ENCODE assay signal across 1 cellular context in genomic region chr22:44575344-44576268, GRCh38.
TF ChIP-seq lines count a peak whose summit lies in the region.

No MANE protein-coding gene starts in this region.

TF ChIP-seq in HEK293, 187 proteins besides CTCF, POLR2A, EP300 and RAD21 (continued from another document):
- TF ChIP-seq, protein P1, sequence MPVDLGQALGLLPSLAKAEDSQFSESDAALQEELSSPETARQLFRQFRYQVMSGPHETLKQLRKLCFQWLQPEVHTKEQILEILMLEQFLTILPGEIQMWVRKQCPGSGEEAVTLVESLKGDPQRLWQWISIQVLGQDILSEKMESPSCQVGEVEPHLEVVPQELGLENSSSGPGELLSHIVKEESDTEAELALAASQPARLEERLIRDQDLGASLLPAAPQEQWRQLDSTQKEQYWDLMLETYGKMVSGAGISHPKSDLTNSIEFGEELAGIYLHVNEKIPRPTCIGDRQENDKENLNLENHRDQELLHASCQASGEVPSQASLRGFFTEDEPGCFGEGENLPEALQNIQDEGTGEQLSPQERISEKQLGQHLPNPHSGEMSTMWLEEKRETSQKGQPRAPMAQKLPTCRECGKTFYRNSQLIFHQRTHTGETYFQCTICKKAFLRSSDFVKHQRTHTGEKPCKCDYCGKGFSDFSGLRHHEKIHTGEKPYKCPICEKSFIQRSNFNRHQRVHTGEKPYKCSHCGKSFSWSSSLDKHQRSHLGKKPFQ (tag by site-specific recombination; IDR thresholded peaks at IDR 0.05): no peak
- peak; percentile 75; the same call in 1 of the 2 replicates for TF ChIP-seq ZFHX2 (tag by site-specific recombination; conservative IDR thresholded peaks at IDR 0.05)
- peak; percentile 22; the same call in 1 of the 2 replicates for TF ChIP-seq ZNF266 (tag by site-specific recombination; IDR thresholded peaks at IDR 0.05; ENCODE audit: low read depth)
- TF ChIP-seq WT1 (tag by site-specific recombination; IDR thresholded peaks at IDR 0.05): no peak
- peak; percentile 88 for TF ChIP-seq ZNF366 (tag by site-specific recombination; conservative IDR thresholded peaks at IDR 0.05)
- TF ChIP-seq ZBTB1 (tag by site-specific recombination; IDR thresholded peaks at IDR 0.05): no peak
- TF ChIP-seq ZNF148 (tag by site-specific recombination; IDR thresholded peaks at IDR 0.05; ENCODE audit: borderline replicate concordance): peak; percentile 47; the same call in 1 of the 2 replicates
- TF ChIP-seq, protein P2, sequence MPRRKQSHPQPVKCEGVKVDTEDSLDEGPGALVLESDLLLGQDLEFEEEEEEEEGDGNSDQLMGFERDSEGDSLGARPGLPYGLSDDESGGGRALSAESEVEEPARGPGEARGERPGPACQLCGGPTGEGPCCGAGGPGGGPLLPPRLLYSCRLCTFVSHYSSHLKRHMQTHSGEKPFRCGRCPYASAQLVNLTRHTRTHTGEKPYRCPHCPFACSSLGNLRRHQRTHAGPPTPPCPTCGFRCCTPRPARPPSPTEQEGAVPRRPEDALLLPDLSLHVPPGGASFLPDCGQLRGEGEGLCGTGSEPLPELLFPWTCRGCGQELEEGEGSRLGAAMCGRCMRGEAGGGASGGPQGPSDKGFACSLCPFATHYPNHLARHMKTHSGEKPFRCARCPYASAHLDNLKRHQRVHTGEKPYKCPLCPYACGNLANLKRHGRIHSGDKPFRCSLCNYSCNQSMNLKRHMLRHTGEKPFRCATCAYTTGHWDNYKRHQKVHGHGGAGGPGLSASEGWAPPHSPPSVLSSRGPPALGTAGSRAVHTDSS (tag by site-specific recombination; IDR thresholded peaks at IDR 0.05): peak; percentile 97
- TF ChIP-seq ZNF398 (tag by site-specific recombination; IDR thresholded peaks at IDR 0.05): peak; percentile 50; the same call in 1 of the 2 replicates
- TF ChIP-seq, protein P3, sequence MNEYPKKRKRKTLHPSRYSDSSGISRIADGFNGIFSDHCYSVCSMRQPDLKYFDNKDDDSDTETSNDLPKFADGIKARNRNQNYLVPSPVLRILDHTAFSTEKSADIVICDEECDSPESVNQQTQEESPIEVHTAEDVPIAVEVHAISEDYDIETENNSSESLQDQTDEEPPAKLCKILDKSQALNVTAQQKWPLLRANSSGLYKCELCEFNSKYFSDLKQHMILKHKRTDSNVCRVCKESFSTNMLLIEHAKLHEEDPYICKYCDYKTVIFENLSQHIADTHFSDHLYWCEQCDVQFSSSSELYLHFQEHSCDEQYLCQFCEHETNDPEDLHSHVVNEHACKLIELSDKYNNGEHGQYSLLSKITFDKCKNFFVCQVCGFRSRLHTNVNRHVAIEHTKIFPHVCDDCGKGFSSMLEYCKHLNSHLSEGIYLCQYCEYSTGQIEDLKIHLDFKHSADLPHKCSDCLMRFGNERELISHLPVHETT (tag by site-specific recombination; IDR thresholded peaks at IDR 0.05): no peak
- no peak for TF ChIP-seq ZFP37 (tag by site-specific recombination; IDR thresholded peaks at IDR 0.05)
- 0 out of 2 replicates have a peak, but pooled peaks have one; percentile 22 for TF ChIP-seq ZNF488 (tag by site-specific recombination; IDR thresholded peaks at IDR 0.05)
- no peak for TF ChIP-seq ZNF223 (tag by site-specific recombination; IDR thresholded peaks at IDR 0.05)
- TF ChIP-seq ZNF530 (tag by site-specific recombination; IDR thresholded peaks at IDR 0.05; ENCODE audit: low read depth): no peak
- TF ChIP-seq EGR2 (tag by site-specific recombination; IDR thresholded peaks at IDR 0.05; ENCODE audit: low read depth): peak; percentile 98
- 0 out of 2 replicates have a peak, but pooled peaks have one; percentile 43 for TF ChIP-seq ZNF114 (tag by site-specific recombination; IDR thresholded peaks at IDR 0.05)
